Comparison of ENCODE assay signal across 29 cellular contexts in genomic region chr13:95822303-95822702, GRCh38.
"Had no signal": no experiment of that assay in that cellular context is flagged by ENCODE, and none has a peak within 500 bp of the region (broad histone marks: within the 10 kb centered on the region; RNA-seq: fewer than 3 reads in every experiment).

No MANE protein-coding gene starts in this region.

- H3K36me3 Mint-ChIP-seq: activated naive CD4-positive, alpha-beta T cell treated with anti-CD3 and anti-CD28 coated beads, Interleukin-2, amount 10 ng/mL, durations not matched to agents 7 days and 5 days; activated naive CD4-positive, alpha-beta T cell treated with anti-CD3 and anti-CD28 coated beads, Interleukin-2, amount 50 U/mL, for 72 hours; activated naive CD8-positive, alpha-beta T cell treated with anti-CD3 and anti-CD28 coated beads, Interleukin-2, amount 10 ng/mL, durations not matched to agents 7 days and 5 days had no signal

- H2AFZ ChIP-seq: hepatocyte had no signal

- H3K27ac ChIP-seq: ascending aorta, esophagus muscularis mucosa, foreskin keratinocyte, gastroesophageal sphincter, heart right ventricle, hepatocyte had no signal

- H3K4me3 Mint-ChIP-seq: activated CD4-positive, alpha-beta memory T cell treated with anti-CD3 and anti-CD28 coated beads, Interleukin-2, amount 10 ng/mL, durations not matched to agents 7 days and 5 days; activated CD4-positive, alpha-beta T cell treated with anti-CD3 and anti-CD28 coated beads, Interleukin-2, amount 10 ng/mL, durations not matched to agents 7 days and 5 days; activated naive CD4-positive, alpha-beta T cell treated with anti-CD3 and anti-CD28 coated beads, Interleukin-2, amount 10 ng/mL, durations not matched to agents 7 days and 5 days; activated naive CD8-positive, alpha-beta T cell treated with anti-CD3 and anti-CD28 coated beads, Interleukin-2, amount 10 ng/mL, durations not matched to agents 7 days and 5 days; activated T-cell treated with anti-CD3 and anti-CD28 coated beads, Interleukin-2, amount 50 U/mL, for 24 hours; activated T-cell treated with anti-CD3 and anti-CD28 coated beads, Interleukin-2, amount 50 U/mL, for 72 hours; effector memory CD8-positive, alpha-beta T cell had no signal

- H3K4me1 ChIP-seq: ascending aorta, esophagus muscularis mucosa, foreskin keratinocyte, gastroesophageal sphincter, heart right ventricle had no signal

- H3K4me3 ChIP-seq: ascending aorta, esophagus muscularis mucosa, gastroesophageal sphincter, heart right ventricle, hepatocyte had no signal

- H3K9me3 ChIP-seq: esophagus muscularis mucosa, gastroesophageal sphincter, heart right ventricle had no signal

- ATAC-seq: activated naive CD4-positive, alpha-beta T cell treated with anti-CD3 and anti-CD28 coated beads, Interleukin-2, amount 50 U/mL, for 72 hours; activated T-cell treated with anti-CD3 and anti-CD28 coated beads, Interleukin-2, amount 50 U/mL, for 72 hours; effector memory CD8-positive, alpha-beta T cell; foreskin keratinocyte; gastroesophageal sphincter; heart right ventricle had no signal

- DNase-seq: activated CD4-positive, alpha-beta memory T cell treated with anti-CD3 and anti-CD28 coated beads, Interleukin-2, amount 10 ng/mL, durations not matched to agents 7 days and 5 days; activated CD4-positive, alpha-beta T cell treated with anti-CD3 and anti-CD28 coated beads for 1 hour; activated CD4-positive, alpha-beta T cell treated with anti-CD3 and anti-CD28 coated beads for 4 hours; activated CD4-positive, alpha-beta T cell treated with anti-CD3 and anti-CD28 coated beads, Interleukin-2, amount 10 ng/mL, durations not matched to agents 7 days and 5 days; activated CD4-positive, alpha-beta T cell treated with anti-CD3 and anti-CD28 coated beads, Interleukin-2, amount 50 U/mL, for 4 hours; activated CD4-positive, CD25-positive, alpha-beta regulatory T cell; activated CD8-positive, alpha-beta memory T cell treated with anti-CD3 and anti-CD28 coated beads, Interleukin-2, amount 50 U/mL, for 48 hours; activated gamma-delta T cell; activated naive CD4-positive, alpha-beta T cell; activated naive CD4-positive, alpha-beta T cell treated with anti-CD3 and anti-CD28 coated beads, Interleukin-2, amount 10 ng/mL, durations not matched to agents 7 days and 5 days; activated naive CD8-positive, alpha-beta T cell treated with anti-CD3 and anti-CD28 coated beads, Interleukin-2, amount 10 ng/mL, durations not matched to agents 7 days and 5 days; activated T-cell treated with anti-CD3 and anti-CD28 coated beads for 4 hours; activated T-cell treated with anti-CD3 and anti-CD28 coated beads, Interleukin-2, amount 50 U/mL, for 24 hours; activated T-cell treated with anti-CD3 and anti-CD28 coated beads, Interleukin-2, amount 50 U/mL, for 72 hours; caudate nucleus; cortex of kidney; dermis blood vessel endothelial cell; effector CD4-positive, alpha-beta T cell; effector memory CD8-positive, alpha-beta T cell; erythroblast; foreskin keratinocyte; heart right ventricle; T-helper 2 cell had no signal

- H3K4me1 Mint-ChIP-seq: activated CD4-positive, alpha-beta memory T cell treated with anti-CD3 and anti-CD28 coated beads, Interleukin-2, amount 10 ng/mL, durations not matched to agents 7 days and 5 days; activated CD4-positive, alpha-beta T cell treated with anti-CD3 and anti-CD28 coated beads, Interleukin-2, amount 10 ng/mL, durations not matched to agents 7 days and 5 days; activated naive CD4-positive, alpha-beta T cell treated with anti-CD3 and anti-CD28 coated beads, Interleukin-2, amount 10 ng/mL, durations not matched to agents 7 days and 5 days; activated naive CD8-positive, alpha-beta T cell treated with anti-CD3 and anti-CD28 coated beads, Interleukin-2, amount 10 ng/mL, durations not matched to agents 7 days and 5 days had no signal

- H3K9me3 Mint-ChIP-seq: activated CD4-positive, alpha-beta memory T cell treated with anti-CD3 and anti-CD28 coated beads, Interleukin-2, amount 10 ng/mL, durations not matched to agents 7 days and 5 days; activated CD4-positive, alpha-beta T cell treated with anti-CD3 and anti-CD28 coated beads, Interleukin-2, amount 10 ng/mL, durations not matched to agents 7 days and 5 days; activated naive CD4-positive, alpha-beta T cell treated with anti-CD3 and anti-CD28 coated beads, Interleukin-2, amount 10 ng/mL, durations not matched to agents 7 days and 5 days; activated naive CD4-positive, alpha-beta T cell treated with anti-CD3 and anti-CD28 coated beads, Interleukin-2, amount 50 U/mL, for 72 hours; activated naive CD8-positive, alpha-beta T cell treated with anti-CD3 and anti-CD28 coated beads, Interleukin-2, amount 10 ng/mL, durations not matched to agents 7 days and 5 days; activated T-cell treated with anti-CD3 and anti-CD28 coated beads, Interleukin-2, amount 50 U/mL, for 24 hours; activated T-cell treated with anti-CD3 and anti-CD28 coated beads, Interleukin-2, amount 50 U/mL, for 72 hours; effector memory CD8-positive, alpha-beta T cell had no signal

- H3K4me2 ChIP-seq: hepatocyte had no signal

- H3K27ac Mint-ChIP-seq: activated CD4-positive, alpha-beta memory T cell treated with anti-CD3 and anti-CD28 coated beads, Interleukin-2, amount 10 ng/mL, durations not matched to agents 7 days and 5 days; activated CD4-positive, alpha-beta T cell treated with anti-CD3 and anti-CD28 coated beads, Interleukin-2, amount 10 ng/mL, durations not matched to agents 7 days and 5 days; activated naive CD4-positive, alpha-beta T cell treated with anti-CD3 and anti-CD28 coated beads, Interleukin-2, amount 10 ng/mL, durations not matched to agents 7 days and 5 days; activated naive CD4-positive, alpha-beta T cell treated with anti-CD3 and anti-CD28 coated beads, Interleukin-2, amount 50 U/mL, for 72 hours; activated naive CD8-positive, alpha-beta T cell treated with anti-CD3 and anti-CD28 coated beads, Interleukin-2, amount 10 ng/mL, durations not matched to agents 7 days and 5 days; activated T-cell treated with anti-CD3 and anti-CD28 coated beads, Interleukin-2, amount 50 U/mL, for 24 hours; activated T-cell treated with anti-CD3 and anti-CD28 coated beads, Interleukin-2, amount 50 U/mL, for 72 hours; effector memory CD8-positive, alpha-beta T cell had no signal

- H3K27me3 ChIP-seq: ascending aorta, esophagus muscularis mucosa, foreskin keratinocyte, gastroesophageal sphincter, heart right ventricle, hepatocyte had no signal

- H3K79me2 ChIP-seq: hepatocyte had no signal

- FAIRE-seq: colon had no signal
